Comparison of ENCODE assay signal across 8 cellular contexts in genomic region chr18:48939368-48940097, GRCh38. TPM values are rescaled to one million over a fixed set of nuclear protein-coding genes. Genes with fewer than 3 reads are reported as not detected.
A peak's percentile ranks its signal among the peaks of the same experiment; 100 is the strongest.
DNase-seq lines count a peak whose midpoint lies in the region; ATAC-seq and TF ChIP-seq lines count a peak whose summit lies in the region.

No MANE protein-coding gene starts in this region.

- peak overlapping the region; percentile 17 for H3K27ac Mint-ChIP-seq in activated naive CD4-positive, alpha-beta T cell treated with anti-CD3 and anti-CD28 coated beads, Interleukin-2, amount 50 U/mL, for 24 hours

- H3K4me3 Mint-ChIP-seq in activated naive CD4-positive, alpha-beta T cell treated with anti-CD3 and anti-CD28 coated beads, Interleukin-2, amount 50 U/mL, for 24 hours = peak overlapping the region; percentile 88

- H3K4me1 Mint-ChIP-seq in activated naive CD4-positive, alpha-beta T cell treated with anti-CD3 and anti-CD28 coated beads, Interleukin-2, amount 50 U/mL, for 24 hours = peaks cover 91% of the 10 kb centered on the region

- no peaks in the 10 kb centered on the region for H3K27me3 ChIP-seq in uterus

- H3K27ac ChIP-seq in coronary artery (peak overlapping the region; percentile 94 to 98), uterus (peak overlapping the region; percentile 91 to 99)

- H3K4me3 ChIP-seq in coronary artery (peak overlapping the region; percentile 90), uterus (peak overlapping the region in 1 of 2 donors; percentile 14)

- no peaks in the 10 kb centered on the region for H3K36me3 ChIP-seq in uterus

- H3K27me3 Mint-ChIP-seq in activated naive CD4-positive, alpha-beta T cell treated with anti-CD3 and anti-CD28 coated beads, Interleukin-2, amount 50 U/mL, for 24 hours = no peaks in the 10 kb centered on the region

- H3K36me3 Mint-ChIP-seq in activated naive CD4-positive, alpha-beta T cell treated with anti-CD3 and anti-CD28 coated beads, Interleukin-2, amount 50 U/mL, for 24 hours = peaks cover 12% of the 10 kb centered on the region

- no peak for DNase-seq in activated naive CD4-positive, alpha-beta T cell treated with anti-CD3 and anti-CD28 coated beads, Interleukin-2, amount 50 U/mL, for 16 hours
- DNase-seq in coronary artery (ENCODE audit: low spot score) = no peak
- peak; percentile 25 for DNase-seq in midbrain (lab: John Stamatoyannopoulos, UW)
- no peak for DNase-seq in uterus
- DNase-seq in NCI-H510A (lab: John Stamatoyannopoulos, UW) = no peak

- peaks cover 21 to 73% of the 10 kb centered on the region in 2 donors for H3K4me1 ChIP-seq in uterus

- ATAC-seq in HG02763 (IDR thresholded peaks at IDR 0.05; ENCODE audit: unreplicated experiment) (no peak), HG02852 (IDR thresholded peaks at IDR 0.05; ENCODE audit: unreplicated experiment) (no peak)

- intact Hi-C loops in uterus (cut with DNase I; ENCODE audit: low total_unique reads) = loop anchor here (10.0 kb wide), 1 partner anchor 165 kb away; no protein-coding TSS in a partner anchor

- TF ChIP-seq POLR2A in uterus (IDR thresholded peaks at IDR 0.05) = no peak

- TF ChIP-seq CTCF in coronary artery (IDR thresholded peaks at IDR 0.05) (no peak), uterus (IDR thresholded peaks at IDR 0.05) (no peak)

- no peaks in the 10 kb centered on the region for H3K9me3 ChIP-seq in uterus

- no peaks in the 10 kb centered on the region for H3K9me3 Mint-ChIP-seq in activated naive CD4-positive, alpha-beta T cell treated with anti-CD3 and anti-CD28 coated beads, Interleukin-2, amount 50 U/mL, for 24 hours

RNA-seq across cellular contexts. Expression of gene SMAD7, which starts 11.2 kb away (rescaled TPM):
- total RNA-seq in uterus = 10 to 100 TPM; 22.4 to 48.4 (median 29.3) TPM
